8 cellular contexts compared by ENCODE assay signal in the genomic region with DNA sequence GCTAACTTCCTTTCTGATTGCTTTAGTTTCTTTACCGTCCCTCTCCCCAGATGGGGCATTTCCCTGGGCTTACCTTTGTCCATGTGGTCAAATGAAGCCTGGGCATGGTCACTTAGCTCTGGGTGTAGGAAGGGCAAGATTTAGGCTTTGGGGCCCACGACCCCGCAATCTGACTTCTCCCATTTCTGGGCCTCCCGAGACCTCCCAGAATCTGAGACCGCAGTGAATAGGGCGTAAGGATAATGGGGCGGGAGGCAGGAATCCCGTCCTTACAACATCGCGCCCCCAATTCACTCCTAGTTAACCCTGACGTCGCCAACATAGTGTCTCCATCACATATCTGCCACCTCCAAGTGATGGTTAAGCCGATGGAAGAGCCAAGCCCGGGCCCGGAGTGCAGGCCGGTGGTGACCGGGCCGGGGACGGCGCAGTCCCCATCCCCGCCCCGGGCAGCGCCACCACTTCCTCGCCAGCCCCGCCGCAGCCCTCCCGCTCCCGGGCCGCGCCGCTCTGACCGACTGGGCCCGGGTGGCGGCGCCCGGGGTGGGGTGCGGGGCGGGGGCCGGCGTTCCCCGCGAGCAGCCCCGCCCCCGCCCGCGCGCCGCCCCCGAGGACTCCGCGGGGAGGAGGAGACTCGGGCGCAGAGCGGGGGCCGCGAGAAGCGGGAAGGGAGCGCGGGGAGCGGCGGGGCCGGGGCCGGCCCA. TPM values are rescaled to one million over a fixed set of nuclear protein-coding genes. Genes with fewer than 3 reads are reported as not detected.
DNase-seq lines count a peak whose midpoint lies in the region; TF ChIP-seq lines count a peak whose summit lies in the region.

TSS of gene RHBDL3 (plus strand) at position 641 of the 704 bp plus-strand sequence. CDS start 358 bp downstream, outside the sequence.

- POLR2A ChIA-PET in GM10248 (lab: Yijun Ruan, JAX), result no interaction called here

- H3K4me1 ChIP-seq in GM23248 (ENCODE audit: insufficient read depth), result no peaks in the 10 kb centered on the region
- H3K4me1 ChIP-seq in left ventricle myocardium inferior, result peaks cover 30% of the 10 kb centered on the region

- H3K4me2 ChIP-seq in GM23248 (ENCODE audit: unreplicated experiment), result peak within 1 kb of the TSS; percentile 70

- no peak within 1 kb of the TSS for H3K27ac ChIP-seq in GM23248
- H3K27ac ChIP-seq in left ventricle myocardium inferior (replicated peaks), result peak within 1 kb of the TSS; percentile 36

- intact Hi-C loops in left ventricle myocardium inferior (cut with micrococcal nuclease), result no loop called here

- H3K36me3 ChIP-seq in GM23248 (ENCODE audit: low read depth) (no peaks in the 10 kb centered on the region), left ventricle myocardium inferior (no peaks in the 10 kb centered on the region)

- H3K36me3 Mint-ChIP-seq in activated naive CD4-positive, alpha-beta T cell treated with anti-CD3 and anti-CD28 coated beads, Interleukin-2, amount 50 U/mL, for 24 hours, result no peaks in the 10 kb centered on the region

- no peaks in the 10 kb centered on the region for H3K79me2 ChIP-seq in GM23248 (ENCODE audit: insufficient read depth)

- in situ Hi-C loops in GM23248 (cut with MboI), result no loop called here

- no peaks in the 10 kb centered on the region for H4K20me1 ChIP-seq in GM23248 (ENCODE audit: insufficient read depth)

- DNase-seq in AG08395 (ENCODE audit: low spot score) (peak; percentile 45), GM23248 (peak; percentile 39), left ventricle myocardium inferior (peak; percentile 43), skeletal muscle cell (ENCODE audit: low read depth) (no peak), kidney tubule cell (ENCODE audit: low spot score) (no peak), GM10248 (ENCODE audit: extremely low spot score) (no peak), cortex of kidney (lab: John Stamatoyannopoulos, UW) (no peak)

- peaks cover 37% of the 10 kb centered on the region for H3K27me3 Mint-ChIP-seq in activated naive CD4-positive, alpha-beta T cell treated with anti-CD3 and anti-CD28 coated beads, Interleukin-2, amount 50 U/mL, for 24 hours

- H3K9ac ChIP-seq in GM23248, result no peak within 1 kb of the TSS

- CTCF ChIA-PET in GM10248 (lab: Yijun Ruan, JAX), result no interaction called here

- peaks cover 32% of the 10 kb centered on the region for H3K27me3 ChIP-seq in GM23248 (replicated peaks; ENCODE audit: insufficient read depth)
- H3K27me3 ChIP-seq in left ventricle myocardium inferior (ENCODE audit: low read depth), result peaks cover 84% of the 10 kb centered on the region

- peak within 1 kb of the TSS; percentile 56 for H2AFZ ChIP-seq in GM23248

- 0 out of 2 replicates have a peak, but pooled peaks cover 3% of the 10 kb centered on the region for H3F3A ChIP-seq in GM23248 (ENCODE audit: insufficient read depth)

- peak within 1 kb of the TSS; percentile 67 for H3K4me3 ChIP-seq in GM23248
- H3K4me3 ChIP-seq in left ventricle myocardium inferior, result peak within 1 kb of the TSS; percentile 80
- H3K4me3 ChIP-seq in skeletal muscle cell (ENCODE audit: low read depth, low read length), result peak within 1 kb of the TSS; percentile 47

- no peaks in the 10 kb centered on the region for H3K9me3 Mint-ChIP-seq in activated naive CD4-positive, alpha-beta T cell treated with anti-CD3 and anti-CD28 coated beads, Interleukin-2, amount 50 U/mL, for 24 hours

- WGBS in GM23248 (ENCODE audit: low coverage in 1 of 2, low lambda C conversion rate in 2 of 2, missing lambda C conversion rate in 2 of 2), 2 experiments, result 5 to 13% methylated on average over 12 to 40 of the region's 63 CpGs

- peaks cover 17% of the 10 kb centered on the region for H3K4me1 Mint-ChIP-seq in activated naive CD4-positive, alpha-beta T cell treated with anti-CD3 and anti-CD28 coated beads, Interleukin-2, amount 50 U/mL, for 24 hours

- peak within 1 kb of the TSS; percentile 79 for H3K4me3 Mint-ChIP-seq in activated naive CD4-positive, alpha-beta T cell treated with anti-CD3 and anti-CD28 coated beads, Interleukin-2, amount 50 U/mL, for 24 hours

- no peak within 1 kb of the TSS for H3K27ac Mint-ChIP-seq in activated naive CD4-positive, alpha-beta T cell treated with anti-CD3 and anti-CD28 coated beads, Interleukin-2, amount 50 U/mL, for 24 hours

- H3K9me3 ChIP-seq in GM23248 (ENCODE audit: low read depth) (no peaks in the 10 kb centered on the region), left ventricle myocardium inferior (replicated peaks) (no peaks in the 10 kb centered on the region)

- TF ChIP-seq CTCF in left ventricle myocardium inferior (IDR thresholded peaks at IDR 0.05; ENCODE audit: borderline replicate concordance) (no peak), GM10248 (IDR thresholded peaks at IDR 0.05; ENCODE audit: control extremely low read depth, extremely low read depth, low read depth, missing control alignments) (no peak)

- no peaks in the 10 kb centered on the region for H3K9me2 ChIP-seq in GM23248 (ENCODE audit: insufficient read depth)

RNA-seq across cellular contexts. Expression of gene RHBDL3, which starts in this region (rescaled TPM):
- 0.11 TPM in 1 of 2 replicates, not detected in the other for total RNA-seq in GM23248 (2014; rRNA removed; shearing (Covaris generic))
- polyA plus RNA-seq in GM23248 (2016; fragmentation: Nextera tagmentation; extraction: Ambion mirVana), result 0.09 TPM in 1 of 2 replicates, not detected in the other
- total RNA-seq in left ventricle myocardium inferior, result 4.7 TPM

Comparison
In these comparisons a context has a peak if more than half of its experiments do, and no peak if none do; other contexts are left out.
1. Peak in DNase-seq, H3K4me3 ChIP-seq and H3K4me2 ChIP-seq in GM23248; RNA of the gene not detected or under 1 TPM.
2. DNase-seq: peak in AG08395 (single experiment) and left ventricle myocardium inferior (single experiment); none in skeletal muscle cell (single experiment), kidney tubule cell (single experiment), GM10248 (single experiment) and cortex of kidney (single experiment).
3. Peak in every context shown above with its lines, with median percentiles within 50 percentile points of each other: H3K4me3 ChIP-seq.